In genomic region chr9:78357165-78357873, GRCh38 we compare ENCODE assay signal across 18 cellular contexts.
DNase-seq lines count a peak whose midpoint lies in the region; ATAC-seq and TF ChIP-seq lines count a peak whose summit lies in the region.
"Had no signal": no experiment of that assay in that cellular context is flagged by ENCODE, and none has a peak within 500 bp of the region (broad histone marks: within the 10 kb centered on the region; RNA-seq: fewer than 3 reads in every experiment).

No MANE protein-coding gene starts in this region.

- no peaks in the 10 kb centered on the region for H3K4me1 Mint-ChIP-seq in stimulated activated effector memory CD8-positive, alpha-beta T cell treated with anti-CD3 and anti-CD28 coated beads, Interleukin-12 subunit alpha, Interleukin-12 subunit beta, amount 100 ng/mL, for 72 hours
- H3K4me1 Mint-ChIP-seq in HFFc6 (ENCODE audit: low read depth), result no peaks in the 10 kb centered on the region

- H3K27ac ChIP-seq in prostate gland, result no peak overlapping the region
- H3K27ac ChIP-seq in tibial artery, result no peak overlapping the region
- H3K27ac ChIP-seq: sigmoid colon had no signal

- peak; percentile 73 for ATAC-seq in GM18861 (IDR thresholded peaks at IDR 0.05; ENCODE audit: unreplicated experiment)
- ATAC-seq in HG02571 (IDR thresholded peaks at IDR 0.05; ENCODE audit: unreplicated experiment), result peak; percentile 60
- peak; percentile 52 for ATAC-seq in HG03460 (IDR thresholded peaks at IDR 0.05; ENCODE audit: unreplicated experiment)
- peak; percentile 19 for ATAC-seq in stimulated activated effector memory CD8-positive, alpha-beta T cell treated with anti-CD3 and anti-CD28 coated beads, Interleukin-12 subunit alpha, Interleukin-12 subunit beta, amount 100 ng/mL, for 72 hours
- ATAC-seq: activated T-cell treated with anti-CD3 and anti-CD28 coated beads, Interleukin-2, amount 50 U/mL, for 72 hours; HCT116; left cardiac atrium; mucosa of descending colon had no signal

- H3K4me1 ChIP-seq in prostate gland (replicated peaks) (no peaks in the 10 kb centered on the region), tibial artery (no peaks in the 10 kb centered on the region)
- H3K4me1 ChIP-seq: sigmoid colon had no signal

- TF ChIP-seq POLR2A in prostate gland (IDR thresholded peaks at IDR 0.05), result no peak

- H3K27ac Mint-ChIP-seq in stimulated activated effector memory CD8-positive, alpha-beta T cell treated with anti-CD3 and anti-CD28 coated beads, Interleukin-12 subunit alpha, Interleukin-12 subunit beta, amount 100 ng/mL, for 72 hours, result no peak overlapping the region
- no peak overlapping the region for H3K27ac Mint-ChIP-seq in HFFc6
- H3K27ac Mint-ChIP-seq: activated CD4-positive, alpha-beta memory T cell treated with anti-CD3 and anti-CD28 coated beads for 36 hours; activated T-cell treated with anti-CD3 and anti-CD28 coated beads, Interleukin-2, amount 50 U/mL, for 72 hours had no signal

- H3K36me3 Mint-ChIP-seq in stimulated activated effector memory CD8-positive, alpha-beta T cell treated with anti-CD3 and anti-CD28 coated beads, Interleukin-12 subunit alpha, Interleukin-12 subunit beta, amount 100 ng/mL, for 72 hours, result no peaks in the 10 kb centered on the region
- no peaks in the 10 kb centered on the region for H3K36me3 Mint-ChIP-seq in HFFc6 (ENCODE audit: low read depth)
- H3K36me3 Mint-ChIP-seq: activated CD4-positive, alpha-beta memory T cell treated with anti-CD3 and anti-CD28 coated beads for 36 hours had no signal

- TF ChIP-seq CTCF in prostate gland (IDR thresholded peaks at IDR 0.05) (no peak), HFFc6 (IDR thresholded peaks at IDR 0.05) (no peak), tibial artery (IDR thresholded peaks at IDR 0.05) (no peak)

- intact Hi-C loops in prostate gland (cut with DNase I) (no loop called here), tibial artery (cut with DNase I; ENCODE audit: low total_unique reads) (no loop called here)

- H3K27me3 ChIP-seq in prostate gland (replicated peaks; ENCODE audit: insufficient read depth), result no peaks in the 10 kb centered on the region
- H3K27me3 ChIP-seq in tibial artery, result peaks cover 0 to 2% of the 10 kb centered on the region in 2 donors
- H3K27me3 ChIP-seq: sigmoid colon had no signal

- H3K36me3 ChIP-seq in prostate gland (no peaks in the 10 kb centered on the region), tibial artery (no peaks in the 10 kb centered on the region)
- H3K36me3 ChIP-seq: sigmoid colon had no signal

- H3K4me3 ChIP-seq in prostate gland, result no peak overlapping the region
- H3K4me3 ChIP-seq in tibial artery, result no peak overlapping the region
- H3K4me3 ChIP-seq: mucosa of descending colon, sigmoid colon had no signal

- H3K27me3 Mint-ChIP-seq in HFFc6 (ENCODE audit: insufficient read depth), result no peaks in the 10 kb centered on the region; the same call in 1 of the 2 replicates
- H3K27me3 Mint-ChIP-seq: activated CD4-positive, alpha-beta memory T cell treated with anti-CD3 and anti-CD28 coated beads for 36 hours had no signal

- H3K9me3 Mint-ChIP-seq in stimulated activated effector memory CD8-positive, alpha-beta T cell treated with anti-CD3 and anti-CD28 coated beads, Interleukin-12 subunit alpha, Interleukin-12 subunit beta, amount 100 ng/mL, for 72 hours, result no peaks in the 10 kb centered on the region
- H3K9me3 Mint-ChIP-seq in HFFc6, result no peaks in the 10 kb centered on the region
- H3K9me3 Mint-ChIP-seq: activated CD4-positive, alpha-beta memory T cell treated with anti-CD3 and anti-CD28 coated beads for 36 hours; activated T-cell treated with anti-CD3 and anti-CD28 coated beads, Interleukin-2, amount 50 U/mL, for 72 hours had no signal

- DNase-seq in stimulated activated effector memory CD8-positive, alpha-beta T cell treated with anti-CD3 and anti-CD28 coated beads, Interleukin-12 subunit alpha, Interleukin-12 subunit beta, amount 100 ng/mL, for 72 hours (ENCODE audit: low spot score in 2 of 2), result no peak
- DNase-seq in NCI-H1092 treated with DMSO at 0.1 percent for 48 hours (lab: John Stamatoyannopoulos, UW) (no peak), prostate gland (ENCODE audit: low spot score) (no peak), HFFc6 (no peak), tibial artery (no peak)
- DNase-seq: activated CD4-positive, alpha-beta memory T cell treated with anti-CD3 and anti-CD28 coated beads for 36 hours; activated T-cell treated with anti-CD3 and anti-CD28 coated beads, Interleukin-2, amount 50 U/mL, for 72 hours; central memory CD4-positive, alpha-beta T cell; DMS 273 treated with DMSO at 0.1 percent for 48 hours; left cardiac atrium; mucosa of descending colon; sigmoid colon; stimulated activated CD4-positive, alpha-beta T cell treated with anti-CD3 and anti-CD28 coated beads, Interleukin-4, amount 100 ng/mL, for 1 hour; stimulated activated CD8-positive, alpha-beta memory T cell treated with anti-CD3 and anti-CD28 coated beads, Interleukin-4, amount 100 ng/mL, for 48 hours had no signal

- H3K4me3 Mint-ChIP-seq in stimulated activated effector memory CD8-positive, alpha-beta T cell treated with anti-CD3 and anti-CD28 coated beads, Interleukin-12 subunit alpha, Interleukin-12 subunit beta, amount 100 ng/mL, for 72 hours, result no peak overlapping the region
- no peak overlapping the region for H3K4me3 Mint-ChIP-seq in HFFc6
- H3K4me3 Mint-ChIP-seq: activated CD4-positive, alpha-beta memory T cell treated with anti-CD3 and anti-CD28 coated beads for 36 hours; activated T-cell treated with anti-CD3 and anti-CD28 coated beads, Interleukin-2, amount 50 U/mL, for 72 hours had no signal

- 95% methylated on average over 22 of the region's 23 CpGs for WGBS in prostate gland

- H3K9me3 ChIP-seq in prostate gland (no peaks in the 10 kb centered on the region), tibial artery (no peaks in the 10 kb centered on the region)
- H3K9me3 ChIP-seq: mucosa of descending colon, sigmoid colon had no signal

Comparison
In these comparisons a context has a peak if more than half of its experiments do, and no peak if none do; other contexts are left out.
1. ATAC-seq: peak in every context shown above with its lines; median percentile 73 in GM18861; 60 in HG02571; 52 in HG03460; 19 in stimulated activated effector memory CD8-positive, alpha-beta T cell treated with anti-CD3 and anti-CD28 coated beads, Interleukin-12 subunit alpha, Interleukin-12 subunit beta, amount 100 ng/mL, for 72 hours.